8 cellular contexts compared by ENCODE assay signal in genomic region chr16:85027349-85027967, GRCh38. TPM values are rescaled to one million over a fixed set of nuclear protein-coding genes. Genes with fewer than 3 reads are reported as not detected.
DNase-seq lines count a peak whose midpoint lies in the region; ATAC-seq and TF ChIP-seq lines count a peak whose summit lies in the region.

KIAA0513 (plus strand) TSS chr16:85027795; CDS start chr16:85067072, 39,277 bp downstream.

- H3K4me1 Mint-ChIP-seq in activated CD4-positive, alpha-beta T cell treated with anti-CD3 and anti-CD28 coated beads for 36 hours: peaks cover 37% of the 10 kb centered on the region

- ATAC-seq in GM19025 (IDR thresholded peaks at IDR 0.05; ENCODE audit: low read depth, unreplicated experiment): peak; percentile 81
- peak; percentile 73 for ATAC-seq in HG03342 (IDR thresholded peaks at IDR 0.05; ENCODE audit: unreplicated experiment)
- peak; percentile 43 for ATAC-seq in activated CD4-positive, alpha-beta T cell treated with anti-CD3 and anti-CD28 coated beads for 36 hours
- ATAC-seq in left colon: peak; percentile 78

- POLR2A ChIA-PET in activated CD4-positive, alpha-beta T cell treated with anti-CD3 and anti-CD28 coated beads for 36 hours (lab: Charles Lee): interaction anchor here (0.6 to 1.5 kb wide), 4 partner anchors 14 to 27 kb away, joined by 3 to 5 read pairs (median 3); partner anchors contain the start of gene ZDHHC7

- peak within 1 kb of the TSS; percentile 80 for H3K4me3 ChIP-seq in choroid plexus epithelial cell (ENCODE audit: low read depth, low read length)

- DNase-seq in Ammon's horn (ENCODE audit: low spot score) (peak; percentile 96), NCI-H460 (ENCODE audit: extremely low read depth, low read depth) (peak; percentile 87), choroid plexus epithelial cell (ENCODE audit: low read depth) (peak; percentile 95), left colon (peak; percentile 92 to 96)
- DNase-seq in activated CD4-positive, alpha-beta T cell treated with anti-CD3 and anti-CD28 coated beads for 36 hours: peak; percentile 98
- DNase-seq in stimulated activated CD4-positive, alpha-beta T cell treated with anti-CD3 and anti-CD28 coated beads, Interleukin-1b, Interleukin-23, amount 100 ng/mL, for 4 hours (ENCODE audit: low read depth in 2 of 2): peak; percentile 95 to 97

- CTCF ChIA-PET in activated CD4-positive, alpha-beta T cell treated with anti-CD3 and anti-CD28 coated beads for 36 hours (lab: Charles Lee): interaction anchor here (0.6 to 5.9 kb wide), 12 partner anchors 12 to 275 kb away, joined by 3 to 37 read pairs (median 4); partner anchors contain the start of gene ZDHHC7

- peaks cover 4% of the 10 kb centered on the region for H3K36me3 Mint-ChIP-seq in activated CD4-positive, alpha-beta T cell treated with anti-CD3 and anti-CD28 coated beads for 36 hours (ENCODE audit: low read depth)

- no peaks in the 10 kb centered on the region for H3K27me3 Mint-ChIP-seq in activated CD4-positive, alpha-beta T cell treated with anti-CD3 and anti-CD28 coated beads for 36 hours

- H3K4me3 Mint-ChIP-seq in activated CD4-positive, alpha-beta T cell treated with anti-CD3 and anti-CD28 coated beads for 36 hours: peak within 1 kb of the TSS; percentile 83

- intact Hi-C loops in activated CD4-positive, alpha-beta T cell treated with anti-CD3 and anti-CD28 coated beads for 36 hours (cut with DNase I, micrococcal nuclease): loop anchor here (1.0 to 10.0 kb wide), 11 partner anchors 16 to 1527 kb away; partner anchors contain the start of genes COTL1 (in 1 of the 2), DNAAF1 (in 1 of the 2), HSDL1 (in 1 of the 2) and MBTPS1 (in 1 of the 2)
- intact Hi-C loops in left colon (cut with DNase I, micrococcal nuclease): no loop called here

- H3K27ac Mint-ChIP-seq in activated CD4-positive, alpha-beta T cell treated with anti-CD3 and anti-CD28 coated beads for 36 hours: peak within 1 kb of the TSS; percentile 97

- peak; percentile 39 for TF ChIP-seq CTCF in choroid plexus epithelial cell (conservative IDR thresholded peaks at IDR 0.05; ENCODE audit: low read depth, low read length)

- no peaks in the 10 kb centered on the region for H3K9me3 Mint-ChIP-seq in activated CD4-positive, alpha-beta T cell treated with anti-CD3 and anti-CD28 coated beads for 36 hours (ENCODE audit: low read depth)

RNA-seq across cellular contexts. Expression of gene KIAA0513, which starts in this region (rescaled TPM):
- total RNA-seq in NCI-H460 (2014; rRNA removed; shearing (Covaris generic)): 1.9 and 2.0 TPM in 2 replicates
- 0.68 and 1.5 TPM in 2 replicates for polyA plus RNA-seq in NCI-H460 (2014; cell fraction: nucleus; rRNA removed)
- total RNA-seq in activated CD4-positive, alpha-beta T cell treated with anti-CD3 and anti-CD28 coated beads for 36 hours: 10 to 100 TPM in 1 of 2 experiments, 1 to 10 TPM in 1; 9.6 to 10.4 TPM
- total RNA-seq in left colon: 10 to 100 TPM; 28.9 to 40.3 TPM

Comparison
In these comparisons a context has a peak if more than half of its experiments do, and no peak if none do; other contexts are left out.
1. Peak in every context shown above with its lines: DNase-seq, ATAC-seq and H3K4me3 ChIP-seq.
2. intact Hi-C loops: an anchor here in activated CD4-positive, alpha-beta T cell treated with anti-CD3 and anti-CD28 coated beads for 36 hours (1.0 to 10.0 kb wide); none called in left colon.